Comparison of ENCODE assay signal across 17 cellular contexts in genomic region chr2:173802518-173802917, GRCh38.
DNase-seq lines count a peak whose midpoint lies in the region; FAIRE-seq and TF ChIP-seq lines count a peak whose summit lies in the region.
"Had no signal": no experiment of that assay in that cellular context is flagged by ENCODE, and none has a peak within 500 bp of the region (broad histone marks: within the 10 kb centered on the region; RNA-seq: fewer than 3 reads in every experiment).

No MANE protein-coding gene starts in this region.

- no peaks in the 10 kb centered on the region for H4K20me1 ChIP-seq in neural progenitor cell (ENCODE audit: low read depth)

- H3K27me3 Mint-ChIP-seq in neural progenitor cell (ENCODE audit: insufficient read depth, low read depth) = peaks cover 6% of the 10 kb centered on the region

- peak overlapping the region; percentile 12 for H3K27ac Mint-ChIP-seq in neural progenitor cell
- H3K27ac Mint-ChIP-seq: CD4-positive, alpha-beta T cell had no signal

- no peaks in the 10 kb centered on the region for H3K79me2 ChIP-seq in neural progenitor cell (ENCODE audit: low read depth)

- H3K4me1 Mint-ChIP-seq in neural progenitor cell = peaks cover 10% of the 10 kb centered on the region

- H3K36me3 Mint-ChIP-seq in neural progenitor cell = peaks cover 1% of the 10 kb centered on the region

- DNase-seq in ELF-1 (ENCODE audit: low read depth, low spot score) (peak; percentile 78), islet precursor cell (peak; percentile 82), neural progenitor cell (ENCODE audit: low spot score) (no peak), retinal pigment epithelial cell (ENCODE audit: low read depth) (no peak), small intestine (no peak), NCI-H2227 (lab: John Stamatoyannopoulos, UW; ENCODE audit: unreplicated experiment) (no peak), NCI-H1436 treated with DMSO at 0.1 percent for 48 hours (lab: John Stamatoyannopoulos, UW) (no peak)
- DNase-seq: ACHN; AML-193; CD4-positive, alpha-beta T cell; DMS153; DMS79; GF-D8; H9 had no signal

- H3K36me3 ChIP-seq in neural progenitor cell (no peaks in the 10 kb centered on the region), small intestine (ENCODE audit: control insufficient read depth in 2 of 2, insufficient read depth in 2 of 2, low read length in 2 of 2) (no peaks in the 10 kb centered on the region)

- H3K9me3 Mint-ChIP-seq in neural progenitor cell = peaks cover 4% of the 10 kb centered on the region
- H3K9me3 Mint-ChIP-seq: CD4-positive, alpha-beta T cell had no signal

- no peak overlapping the region for H3K4me3 Mint-ChIP-seq in neural progenitor cell
- H3K4me3 Mint-ChIP-seq: CD4-positive, alpha-beta T cell; H9 had no signal

- H3K9me3 ChIP-seq in neural progenitor cell (ENCODE audit: low read depth) = no peaks in the 10 kb centered on the region
- H3K9me3 ChIP-seq in small intestine (ENCODE audit: control insufficient read depth, low read depth) = no peaks in the 10 kb centered on the region

- H3K9ac ChIP-seq in neural progenitor cell = no peak overlapping the region

- no peak overlapping the region for H3K27ac ChIP-seq in neural progenitor cell
- H3K27ac ChIP-seq in small intestine (ENCODE audit: low read depth in 1 of 2, low read length in 1 of 2) = no peak overlapping the region
- H3K27ac ChIP-seq: C4-2B had no signal

- H3K27me3 ChIP-seq in neural progenitor cell (no peaks in the 10 kb centered on the region), small intestine (ENCODE audit: control insufficient read depth in 2 of 2, insufficient read depth in 2 of 2, low read length in 2 of 2) (no peaks in the 10 kb centered on the region)

- no peak overlapping the region for H3K4me2 ChIP-seq in neural progenitor cell

- H3K4me1 ChIP-seq in neural progenitor cell = peaks cover 16% of the 10 kb centered on the region
- peaks cover 0 to 2% of the 10 kb centered on the region in 2 donors for H3K4me1 ChIP-seq in small intestine (ENCODE audit: control insufficient read depth in 2 of 2, insufficient read depth in 1 of 2, low read depth in 1 of 2, low read length in 1 of 2)

- no peaks in the 10 kb centered on the region for H3F3A ChIP-seq in neural progenitor cell (ENCODE audit: low read depth)

- TF ChIP-seq CTCF in neural progenitor cell (IDR thresholded peaks at IDR 0.05) (peak; percentile 18), retinal pigment epithelial cell (conservative IDR thresholded peaks at IDR 0.05; ENCODE audit: low read depth, low read length) (peak; percentile 22)

- H2AFZ ChIP-seq in neural progenitor cell (replicated peaks) = no peak overlapping the region

- FAIRE-seq in small intestine (lab: Jason Lieb, UNC) = no peak
- FAIRE-seq: A204.1, H1 had no signal

- H3K4me3 ChIP-seq in neural progenitor cell (no peak overlapping the region), retinal pigment epithelial cell (ENCODE audit: low read length) (no peak overlapping the region), small intestine (ENCODE audit: low read depth in 1 of 2, low read length in 2 of 2) (no peak overlapping the region)

Comparison
In these comparisons a context has a peak if more than half of its experiments do, and no peak if none do; other contexts are left out.
1. DNase-seq: peak in ELF-1 (single experiment) and islet precursor cell (single experiment); none in neural progenitor cell (single experiment), retinal pigment epithelial cell (single experiment), small intestine (single experiment), NCI-H2227 (single experiment) and NCI-H1436 treated with DMSO at 0.1 percent for 48 hours (single experiment).